Comparison of ENCODE assay signal across 8 cellular contexts in genomic region chr17:8138672-8139371, GRCh38. TPM values are rescaled to one million over a fixed set of nuclear protein-coding genes. Genes with fewer than 3 reads are reported as not detected.
DNase-seq lines count a peak whose midpoint lies in the region; ATAC-seq and TF ChIP-seq lines count a peak whose summit lies in the region.

No MANE protein-coding gene starts in this region.

- H3K27ac ChIP-seq in C4-2B = peak overlapping the region; percentile 58
- peak overlapping the region in 2 of 3 donors; percentile 76 for H3K27ac ChIP-seq in right lobe of liver

- no peaks in the 10 kb centered on the region for H3K27me3 ChIP-seq in right lobe of liver

- H3K4me1 ChIP-seq in right lobe of liver = peaks cover 0 to 9% (median 1%) of the 10 kb centered on the region in 4 donors

- TF ChIP-seq CTCF in C4-2B (conservative IDR thresholded peaks at IDR 0.05) (peak; percentile 96), right lobe of liver (IDR thresholded peaks at IDR 0.05) (peak; percentile 76 to 82 (median 82))

- intact Hi-C loops in right lobe of liver (cut with DNase I) = no loop called here

- ATAC-seq in GM19351 (IDR thresholded peaks at IDR 0.05; ENCODE audit: unreplicated experiment) = peak; percentile 84
- ATAC-seq in HG03520 (IDR thresholded peaks at IDR 0.05; ENCODE audit: unreplicated experiment) = peak; percentile 76
- ATAC-seq in right lobe of liver = peak; percentile 87 to 93 (median 88)

- no peaks in the 10 kb centered on the region for H3K9me3 ChIP-seq in right lobe of liver

- WGBS in right lobe of liver (ENCODE audit: insufficient coverage, low coverage, low lambda C conversion rate, missing lambda C conversion rate) = 2% methylated on average over 36 of the region's 46 CpGs

- peaks cover 19 to 46% (median 42%) of the 10 kb centered on the region in 4 donors for H3K36me3 ChIP-seq in right lobe of liver

- no peak overlapping the region for H3K4me3 ChIP-seq in right lobe of liver

- DNase-seq in NCI-H69 (lab: John Stamatoyannopoulos, UW) (peak; percentile 96), dermis microvascular lymphatic vessel endothelial cell (ENCODE audit: low read depth in 2 of 2) (peak; percentile 85 to 95), right lobe of liver (peak; percentile 84 to 92 (median 91))
- DNase-seq in activated CD4-positive, alpha-beta T cell treated with anti-CD3 and anti-CD28 coated beads, Interleukin-2, amount 50 U/mL, for 24 hours (ENCODE audit: low read depth in 1 of 2, low spot score in 1 of 2) = peak; percentile 97 to 100
- DNase-seq in stimulated activated CD4-positive, alpha-beta T cell treated with anti-CD3 and anti-CD28 coated beads, Interleukin-4, amount 100 ng/mL, for 24 hours = peak; percentile 97

- TF ChIP-seq POLR2A in right lobe of liver (IDR thresholded peaks at IDR 0.05) = peak; percentile 68

RNA-seq across cellular contexts. Expression of gene PER1, which starts 13.4 kb away (rescaled TPM):
- total RNA-seq in dermis microvascular lymphatic vessel endothelial cell (5.0 and 16.7 TPM in 2 replicates), right lobe of liver (100 to 1,000 TPM in 1 of 6 experiments, 10 to 100 TPM in 5; 25.7 to 118 (median 55.2) TPM)

RNA-seq across cellular contexts. Expression of gene HES7, which starts 14.9 kb away (rescaled TPM):
- total RNA-seq in dermis microvascular lymphatic vessel endothelial cell = under 0.01 TPM in 1 of 2 replicates, not detected in the other
- not detected for total RNA-seq in right lobe of liver

RNA-seq across cellular contexts. Expression of gene ALOXE3, which starts 20.5 kb away (rescaled TPM):
- total RNA-seq in dermis microvascular lymphatic vessel endothelial cell (not detected in 2 replicates), right lobe of liver (not detected)

RNA-seq across cellular contexts. Expression of gene VAMP2, which starts 23.9 kb away (rescaled TPM):
- total RNA-seq in dermis microvascular lymphatic vessel endothelial cell (3.1 and 4.9 TPM in 2 replicates), right lobe of liver (10 to 100 TPM in 4 of 6 experiments, 1 to 10 TPM in 2; 4.4 to 18.6 (median 13.2) TPM)

RNA-seq across cellular contexts. Expression of gene TMEM107, which starts 37.4 kb away (rescaled TPM):
- total RNA-seq in dermis microvascular lymphatic vessel endothelial cell (17.2 and 23.7 TPM in 2 replicates), right lobe of liver (1 to 10 TPM; 2.3 to 5.0 (median 3.4) TPM)
